In genomic region chr21:42261832-42262200, GRCh38 we compare ENCODE assay signal across 18 cellular contexts. TPM values are rescaled to one million over a fixed set of nuclear protein-coding genes. Genes with fewer than 3 reads are reported as not detected.
DNase-seq lines count a peak whose midpoint lies in the region; ATAC-seq and TF ChIP-seq lines count a peak whose summit lies in the region.
"Had no signal": no experiment of that assay in that cellular context is flagged by ENCODE, and none has a peak within 500 bp of the region (broad histone marks: within the 10 kb centered on the region; RNA-seq: fewer than 3 reads in every experiment).

No MANE protein-coding gene starts in this region.

- TF ChIP-seq RAD21 in IMR-90 (IDR thresholded peaks at IDR 0.05; ENCODE audit: low read length): no peak

- H3K27ac ChIP-seq in IMR-90 (ENCODE audit: insufficient read depth, low read length): peak overlapping the region; percentile 52; the same call in 1 of the 2 replicates
- peak overlapping the region in 3 of 4 donors; percentile 21 to 72 (median 70) for H3K27ac ChIP-seq in gastroesophageal sphincter
- H3K27ac ChIP-seq in gastrocnemius medialis: peak overlapping the region in 3 of 4 donors; percentile 68 to 76 (median 69)
- H3K27ac ChIP-seq: ovary, tibial artery had no signal

- H3K4me1 ChIP-seq in IMR-90 (ENCODE audit: control insufficient read depth, insufficient read depth, low read length) (peaks cover 23% of the 10 kb centered on the region; the same call in 1 of the 2 replicates), gastroesophageal sphincter (peaks cover 0 to 71% (median 31%) of the 10 kb centered on the region in 3 donors), gastrocnemius medialis (peaks cover 30 to 34% of the 10 kb centered on the region in 2 donors)

- no peak overlapping the region for H3K9ac ChIP-seq in IMR-90 (ENCODE audit: low read depth, low read length)

- dilution Hi-C loops in IMR-90 (cut with HindIII; ENCODE audit: low sequenced_read_pairs, unreplicated experiment): no loop called here

- H2AFZ ChIP-seq in IMR-90 (replicated peaks; ENCODE audit: low read length, poor library complexity): no peak overlapping the region

- in situ Hi-C loops in IMR-90 (cut with MboI; ENCODE audit: low sequenced_read_pairs) (no loop called here), gastrocnemius medialis (cut with MboI; ENCODE audit: low sequenced_read_pairs in 4 of 4) (no loop called here), KBM-7 (cut with MboI; ENCODE audit: low pct_unique_long_range_greater_than_20kb, low sequenced_read_pairs) (no loop called here)

- peak overlapping the region; percentile 5; the same call in 1 of the 2 replicates for H3K4ac ChIP-seq in IMR-90 (ENCODE audit: low read depth, low read length)

- TF ChIP-seq POLR2A in IMR-90 (IDR thresholded peaks at IDR 0.05; ENCODE audit: low read depth, low read length): no peak
- no peak for TF ChIP-seq POLR2A in gastroesophageal sphincter (IDR thresholded peaks at IDR 0.05)
- no peak for TF ChIP-seq POLR2A in gastrocnemius medialis (IDR thresholded peaks at IDR 0.05)

- H3K56ac ChIP-seq in IMR-90 (ENCODE audit: extremely low read depth, insufficient read depth, low read length): no peak overlapping the region

- H3K4me3 ChIP-seq in IMR-90 (ENCODE audit: insufficient read depth, low read depth, low read length): no peak overlapping the region
- H3K4me3 ChIP-seq in gastroesophageal sphincter: no peak overlapping the region
- no peak overlapping the region for H3K4me3 ChIP-seq in gastrocnemius medialis
- H3K4me3 ChIP-seq: left lung, ovary, tibial artery had no signal

- H3K27me3 ChIP-seq in IMR-90 (ENCODE audit: control insufficient read depth, insufficient read depth, low read length) (peaks cover 18% of the 10 kb centered on the region; the same call in 1 of the 2 replicates), gastroesophageal sphincter (no peaks in the 10 kb centered on the region), gastrocnemius medialis (no peaks in the 10 kb centered on the region)
- H3K27me3 ChIP-seq: left lung, ovary had no signal

- H2AK9ac ChIP-seq in IMR-90 (replicated peaks; ENCODE audit: low read depth, low read length, poor library complexity): no peak overlapping the region

- H3K36me3 ChIP-seq in IMR-90 (ENCODE audit: control insufficient read depth, insufficient read depth, low read length) (no peaks in the 10 kb centered on the region), gastroesophageal sphincter (no peaks in the 10 kb centered on the region), gastrocnemius medialis (no peaks in the 10 kb centered on the region)
- H3K36me3 ChIP-seq: left lung, ovary, tibial artery had no signal

- CTCF ChIA-PET in IMR-90 (lab: Yijun Ruan, JAX): no interaction called here

- peak overlapping the region; percentile 78 for H2BK20ac ChIP-seq in IMR-90 (ENCODE audit: low read depth, low read length)

- peak overlapping the region; percentile 29 for H2AK5ac ChIP-seq in IMR-90 (ENCODE audit: low read depth, low read length)

- intact Hi-C loops in IMR-90 (cut with micrococcal nuclease): no loop called here
- intact Hi-C loops in gastrocnemius medialis (cut with DNase I; ENCODE audit: low total_unique reads): no loop called here

- ATAC-seq in IMR-90 (ENCODE audit: low read depth): no peak
- ATAC-seq in gastroesophageal sphincter: no peak
- no peak for ATAC-seq in gastrocnemius medialis
- ATAC-seq in HG03442 (IDR thresholded peaks at IDR 0.05; ENCODE audit: unreplicated experiment): no peak
- ATAC-seq: left lung; Right ventricle myocardium inferior; stimulated activated naive B cell treated with anti-CD40 and anti-IgM and Interleukin-4, amounts not matched to agents 10 μg/mL and 1 μg/mL and 100 μg/mL, for 72 hours had no signal

- POLR2A ChIA-PET in IMR-90 (lab: Charles Lee; ENCODE audit: unreplicated experiment): no interaction called here

- H4K91ac ChIP-seq in IMR-90 (ENCODE audit: insufficient read depth, low read depth, low read length): peak overlapping the region; percentile 53

- no peak overlapping the region for H2BK15ac ChIP-seq in IMR-90 (ENCODE audit: low read depth, low read length)

- peak overlapping the region; percentile 71 for H2BK120ac ChIP-seq in IMR-90 (ENCODE audit: low read depth, low read length)

- H3K18ac ChIP-seq in IMR-90 (ENCODE audit: low read depth, low read length): no peak overlapping the region; the same call in 1 of the 2 replicates

- H3K23ac ChIP-seq in IMR-90 (ENCODE audit: low read depth, low read length): no peak overlapping the region

- no TSS peak for BruUV-seq in IMR-90 (replicated peaks; lab: Mats Ljungman, UMichigan)

- H3K79me1 ChIP-seq in IMR-90 (ENCODE audit: low read depth in 1 of 2, low read length in 2 of 2): no peaks in the 10 kb centered on the region

- TF ChIP-seq CTCF in IMR-90 (conservative IDR thresholded peaks at IDR 0.05; ENCODE audit: low read depth, low read length) (no peak), gastroesophageal sphincter (IDR thresholded peaks at IDR 0.05) (no peak), gastrocnemius medialis (IDR thresholded peaks at IDR 0.05 in 4 of 5, conservative IDR thresholded peaks at IDR 0.05 in 1 of 5) (no peak)

- peak overlapping the region; percentile 3; the same call in 1 of the 2 replicates for H3K4me2 ChIP-seq in IMR-90 (ENCODE audit: low read depth, low read length)

- peaks cover 5% of the 10 kb centered on the region; the same call in 1 of the 2 replicates for H4K20me1 ChIP-seq in IMR-90 (ENCODE audit: insufficient read depth, low read length)

- H3K9me3 ChIP-seq in IMR-90 (ENCODE audit: control insufficient read depth, insufficient read depth, low read length): no peaks in the 10 kb centered on the region
- no peaks in the 10 kb centered on the region for H3K9me3 ChIP-seq in gastroesophageal sphincter
- no peaks in the 10 kb centered on the region for H3K9me3 ChIP-seq in gastrocnemius medialis
- H3K9me3 ChIP-seq: left lung, ovary, tibial artery had no signal

- no peak overlapping the region; the same call in 1 of the 2 replicates for H4K5ac ChIP-seq in IMR-90 (ENCODE audit: low read depth, low read length)

- peaks cover 11% of the 10 kb centered on the region; the same call in 1 of the 2 replicates for H3K9me1 ChIP-seq in IMR-90 (ENCODE audit: insufficient read depth, low read length)

- H4K8ac ChIP-seq in IMR-90 (ENCODE audit: low read depth in 2 of 2, low read length in 2 of 2): no peak overlapping the region; a peak in 1 of 4 replicates

- H3K14ac ChIP-seq in IMR-90 (replicated peaks; ENCODE audit: low read depth, low read length): no peak overlapping the region

- WGBS in IMR-90 (ENCODE audit: extremely low coverage in 2 of 2, insufficient read length in 1 of 2), 2 experiments: 20% methylated on average over 1 of the region's 7 CpGs; no CpG with 5 or more reads in 1 of the 2 experiments
- 95% methylated on average over 4 of the region's 7 CpGs; no CpG with 5 or more reads in 1 of the 2 donors for WGBS in gastroesophageal sphincter (ENCODE audit: low coverage in 1 of 2), 2 donors

- DNase-seq in IMR-90: no peak
- DNase-seq in NCI-H526 treated with DMSO at 0.1 percent for 48 hours (lab: John Stamatoyannopoulos, UW): peak; percentile 45
- DNase-seq in gastrocnemius medialis: no peak
- no peak for DNase-seq in KBM-7
- no peak for DNase-seq in GOT3 (lab: John Stamatoyannopoulos, UW)
- DNase-seq: activated CD4-positive, alpha-beta T cell treated with anti-CD3 and anti-CD28 coated beads for 4 hours; effector CD8-positive, alpha-beta T cell; NCI-H1105 treated with DMSO at 0.1 percent for 48 hours; stimulated activated naive B cell treated with anti-CD40 and anti-IgM and Interleukin-4, amounts not matched to agents 10 μg/mL and 1 μg/mL and 100 μg/mL, for 72 hours; SW 1271; tibial artery had no signal

- TF ChIP-seq EP300 in gastroesophageal sphincter (IDR thresholded peaks at IDR 0.05): no peak

- no peak overlapping the region for H2BK5ac ChIP-seq in IMR-90 (ENCODE audit: low read depth, low read length, poor library complexity, severe bottlenecking)

TF ChIP-seq in IMR-90, 13 proteins besides CTCF, POLR2A, EP300 and RAD21 (continues in another document):
- TF ChIP-seq ELK1 (IDR thresholded peaks at IDR 0.05; ENCODE audit: borderline replicate concordance, low read depth, low read length): no peak
- TF ChIP-seq BHLHE40 (IDR thresholded peaks at IDR 0.05; ENCODE audit: low read depth, low read length): no peak
- no peak for TF ChIP-seq CHD1 (IDR thresholded peaks at IDR 0.05; ENCODE audit: low read depth, low read length)
- TF ChIP-seq NFE2L2 (IDR thresholded peaks at IDR 0.05; ENCODE audit: low read depth, low read length): no peak
- no peak for TF ChIP-seq SMC3 (IDR thresholded peaks at IDR 0.05; ENCODE audit: low read depth, low read length)
- no peak for TF ChIP-seq RCOR1 (IDR thresholded peaks at IDR 0.05; ENCODE audit: insufficient replicate concordance, low read length)
- TF ChIP-seq MXI1 (IDR thresholded peaks at IDR 0.05; ENCODE audit: borderline replicate concordance, low read depth, low read length): no peak
- TF ChIP-seq MAFK (IDR thresholded peaks at IDR 0.05; ENCODE audit: low read depth, low read length): no peak
- no peak for TF ChIP-seq FOS (IDR thresholded peaks at IDR 0.05; ENCODE audit: low read depth, low read length)

RNA-seq across cellular contexts. Expression of gene ABCG1, which starts 42.9 kb away (rescaled TPM):
- under 0.01 and 0.36 TPM in 2 replicates for total RNA-seq in IMR-90 (2012; rRNA removed)
- polyA plus RNA-seq in IMR-90 (2012; rRNA removed): 0.14 and 0.19 TPM in 2 replicates
- polyA plus RNA-seq in IMR-90 (2012; cell fraction: cytosol; rRNA removed): 0.13 and 0.23 TPM in 2 replicates
- polyA plus RNA-seq in IMR-90 (2012; cell fraction: nucleus; rRNA removed; ENCODE audit: low replicate concordance): 0.20 and 0.23 TPM in 2 replicates
- total RNA-seq in gastroesophageal sphincter: 10 to 100 TPM; 15.9 to 21.8 (median 18.0) TPM
- 10 to 100 TPM in 2 of 4 donors, 1 to 10 TPM in 2; 3.4 to 43.3 (median 10.3) TPM for total RNA-seq in gastrocnemius medialis
- total RNA-seq: LHCN-M2 had no signal

RNA-seq across cellular contexts. Expression of gene TFF3, which starts 53.4 kb away (rescaled TPM):
- total RNA-seq in IMR-90 (2012; rRNA removed) (not detected in 2 replicates), gastroesophageal sphincter (10 to 100 TPM in 2 of 4 donors, 1 to 10 TPM in 2; 6.4 to 18.2 (median 10.5) TPM), gastrocnemius medialis (1 to 10 TPM in 1 of 4 donors, under 1 TPM in 3; 0.64 to 4.7 (median 0.89) TPM)
- polyA plus RNA-seq in IMR-90 (2012; rRNA removed): not detected in 2 replicates
- not detected in 2 replicates for polyA plus RNA-seq in IMR-90 (2012; cell fraction: cytosol; rRNA removed)
- polyA plus RNA-seq in IMR-90 (2012; cell fraction: nucleus; rRNA removed; ENCODE audit: low replicate concordance): not detected in 2 replicates
- total RNA-seq: activated T-helper 2 cell treated with anti-CD3 and anti-CD28 coated beads, Interferon-gamma antibody, Interleukin-2, Interleukin-4, amounts not matched to agents 10 μg/mL and 5 μg/mL and 100 μg/mL, durations not matched to agents 14 hours and 24 hours and 36 hours; LHCN-M2 had no signal
